Comparison of ENCODE assay signal across 18 cellular contexts in the genomic region with DNA sequence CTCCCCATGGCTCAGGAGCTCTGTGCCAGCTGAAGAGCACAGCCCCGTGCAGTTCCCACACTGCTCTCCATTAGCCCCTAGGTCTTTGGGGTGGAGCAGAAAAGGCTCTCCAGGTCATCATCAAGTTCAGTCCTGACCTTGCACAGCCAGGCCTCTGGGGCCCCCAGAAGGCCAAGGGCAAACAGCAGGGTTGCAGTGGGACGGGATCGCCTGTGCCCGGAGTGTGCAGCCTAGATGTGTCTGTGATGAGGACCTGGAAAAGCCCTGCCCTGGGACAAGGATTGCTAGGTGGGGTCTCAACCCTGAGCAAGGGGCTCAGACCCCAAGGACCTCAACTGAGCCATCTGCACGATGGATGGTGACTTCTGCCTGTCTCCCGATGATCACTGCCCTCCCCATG. TPM values are rescaled to one million over a fixed set of nuclear protein-coding genes. Genes with fewer than 3 reads are reported as not detected.
A peak's percentile ranks its signal among the peaks of the same experiment; 100 is the strongest.
DNase-seq lines count a peak whose midpoint lies in the region; ATAC-seq, FAIRE-seq and TF ChIP-seq lines count a peak whose summit lies in the region.
"Had no signal": no experiment of that assay in that cellular context is flagged by ENCODE, and none has a peak within 500 bp of the region (broad histone marks: within the 10 kb centered on the region; RNA-seq: fewer than 3 reads in every experiment).

No MANE protein-coding gene starts in this region.

- H3K4me1 ChIP-seq in right cardiac atrium (ENCODE audit: control insufficient read depth, insufficient read depth, low read length) (peaks cover 5% of the 10 kb centered on the region), kidney (ENCODE audit: control insufficient read depth in 1 of 2, insufficient read depth in 1 of 2, low read depth in 1 of 2, low read length in 2 of 2) (peaks cover 23 to 25% of the 10 kb centered on the region in 2 donors), uterus (peaks cover 0 to 7% of the 10 kb centered on the region in 2 donors)

- H3K27ac ChIP-seq in right cardiac atrium (ENCODE audit: low read length) (peak overlapping the region; percentile 87), kidney (ENCODE audit: low read depth in 2 of 2, low read length in 2 of 2) (peak overlapping the region; percentile 78 to 82), uterus (peak overlapping the region; percentile 65 to 81)

- H3K27me3 ChIP-seq in right cardiac atrium (ENCODE audit: control insufficient read depth, insufficient read depth), result no peaks in the 10 kb centered on the region
- H3K27me3 ChIP-seq in uterus, result no peaks in the 10 kb centered on the region

- no peaks in the 10 kb centered on the region for H3K9me3 ChIP-seq in right cardiac atrium (ENCODE audit: control insufficient read depth, low read length)
- H3K9me3 ChIP-seq in kidney (ENCODE audit: control insufficient read depth in 1 of 2, low read length in 2 of 2), result no peaks in the 10 kb centered on the region
- H3K9me3 ChIP-seq in uterus, result no peaks in the 10 kb centered on the region
- H3K9me3 ChIP-seq: mucosa of descending colon had no signal

- TF ChIP-seq CTCF in kidney (IDR thresholded peaks at IDR 0.05; ENCODE audit: borderline replicate concordance, extremely low read depth, insufficient read depth), result no peak
- no peak for TF ChIP-seq CTCF in uterus (IDR thresholded peaks at IDR 0.05)

- no peak for TF ChIP-seq POLR2A in uterus (IDR thresholded peaks at IDR 0.05)

- DNase-seq in right cardiac atrium, result peak in 1 of 3 donors; percentile 50
- DNase-seq in left cardiac atrium, result no peak
- no peak for DNase-seq in kidney
- DNase-seq in sciatic nerve (ENCODE audit: low spot score), result no peak
- no peak for DNase-seq in uterus
- DNase-seq in activated CD4-positive, alpha-beta T cell treated with anti-CD3 and anti-CD28 coated beads for 1 hour, result no peak
- no peak for DNase-seq in activated CD4-positive, alpha-beta T cell treated with anti-CD3 and anti-CD28 coated beads, Interleukin-2, amount 50 U/mL, for 4 hours
- DNase-seq: activated CD4-positive, alpha-beta T cell treated with anti-CD3 and anti-CD28 coated beads, Interleukin-2, amount 10 ng/mL, durations not matched to agents 24 days and 14 days; activated T-cell treated with anti-CD3 and anti-CD28 coated beads for 4 hours; NCI-H1694; SIG-M5; T-helper 9 cell had no signal

- H3K36me3 ChIP-seq in kidney (ENCODE audit: control insufficient read depth in 1 of 2, insufficient read depth in 2 of 2, low read length in 2 of 2), result no peaks in the 10 kb centered on the region
- H3K36me3 ChIP-seq in uterus, result no peaks in the 10 kb centered on the region

- H3K9ac ChIP-seq in kidney (ENCODE audit: low read length in 2 of 2), result peak overlapping the region in 1 of 2 donors; percentile 69

- FAIRE-seq in kidney (lab: Jason Lieb, UNC), result no peak
- FAIRE-seq: endothelial cell of umbilical vein, keratinocyte had no signal

- H3K4me3 ChIP-seq in right cardiac atrium (ENCODE audit: low read length) (peak overlapping the region; percentile 55), kidney (ENCODE audit: low read length in 2 of 2) (peak overlapping the region; percentile 57 to 61), uterus (peak overlapping the region in 1 of 2 donors; percentile 21)
- H3K4me3 ChIP-seq: GM23338, mucosa of descending colon had no signal

- peak in 1 of 2 donors; percentile 1 for ATAC-seq in right cardiac atrium
- ATAC-seq in left cardiac atrium, result no peak
- ATAC-seq in sciatic nerve, result peak; percentile 0
- no peak for ATAC-seq in HG03175 (IDR thresholded peaks at IDR 0.05; ENCODE audit: unreplicated experiment)
- ATAC-seq: GM23338 had no signal

- 54% methylated on average over 6 of the region's 6 CpGs for whole genome bisulfite sequencing in right cardiac atrium

- intact Hi-C loops in right cardiac atrium (cut with DNase I) (no loop called here), left cardiac atrium (cut with DNase I) (no loop called here), kidney (cut with DNase I) (no loop called here), sciatic nerve (cut with DNase I) (no loop called here), uterus (cut with DNase I; ENCODE audit: low total_unique reads) (no loop called here)

RNA-seq across cellular contexts. Expression of a gene that starts 0.5 kb away (rescaled TPM):
- 100 to 1,000 TPM in 3 of 4 donors, 10 to 100 TPM in 1; 87.9 to 180 (median 126) TPM for total RNA-seq in right cardiac atrium
- 103 TPM for polyA plus RNA-seq in right cardiac atrium
- total RNA-seq in left cardiac atrium, result 10 to 100 TPM; 47.7 to 94.5 TPM
- total RNA-seq in kidney, result 44.8 TPM
- 34.5 TPM for polyA plus RNA-seq in kidney (ENCODE audit: insufficient read depth, low read depth, low replicate concordance)
- total RNA-seq in sciatic nerve, result 131 TPM
- total RNA-seq in uterus, result 10 to 100 TPM in 3 of 4 donors, 1 to 10 TPM in 1; 6.5 to 29.2 (median 20.0) TPM
- total RNA-seq: activated CD4-positive, alpha-beta T cell treated with anti-CD3 and anti-CD28 coated beads, Interleukin-2, amount 10 ng/mL, durations not matched to agents 24 days and 14 days; endothelial cell of umbilical vein; renal cortical epithelial cell had no signal
- polyA plus RNA-seq: endothelial cell of umbilical vein, keratinocyte had no signal

RNA-seq across cellular contexts. Expression of a gene that starts 18.7 kb away (rescaled TPM):
- total RNA-seq in right cardiac atrium (1 to 10 TPM; 4.0 to 6.0 (median 5.6) TPM), left cardiac atrium (1 to 10 TPM; 3.9 to 5.1 TPM), kidney (15.3 TPM), sciatic nerve (15.6 TPM), uterus (10 to 100 TPM; 14.7 to 23.8 (median 16.9) TPM)
- polyA plus RNA-seq in right cardiac atrium (2.3 TPM), kidney (ENCODE audit: insufficient read depth, low read depth, low replicate concordance) (5.3 TPM)
